Comparison of ENCODE assay signal across 20 cellular contexts in genomic region chr6:89716532-89716931, GRCh38.
DNase-seq lines count a peak whose midpoint lies in the region; ATAC-seq and TF ChIP-seq lines count a peak whose summit lies in the region.
"Had no signal": no experiment of that assay in that cellular context is flagged by ENCODE, and none has a peak within 500 bp of the region (broad histone marks: within the 10 kb centered on the region; RNA-seq: fewer than 3 reads in every experiment).

No MANE protein-coding gene starts in this region.

- DNase-seq in heart left ventricle (peak in 1 of 5 donors; percentile 35), left ventricle myocardium inferior (no peak), HFFc6 (no peak), pons (ENCODE audit: low spot score) (peak; percentile 8), 8988T (no peak), NOMO-1 treated with dmso at 0.1 percent for 144 hours (lab: John Stamatoyannopoulos, UW; ENCODE audit: unreplicated experiment) (no peak)
- DNase-seq: CD4-positive, CD25-positive, alpha-beta regulatory T cell; CD8-positive, alpha-beta memory T cell; COR-L47; DMS 273 treated with DMSO at 0.1 percent for 48 hours; DMS53; DND-41; EL; GM23248; HCEC 1CT; IMR-90 had no signal

- no peak overlapping the region for H3K4me3 Mint-ChIP-seq in HFFc6
- H3K4me3 Mint-ChIP-seq: B cell; CD4-positive, CD25-positive, alpha-beta regulatory T cell; CD8-positive, alpha-beta memory T cell had no signal

- peak in 3 of 4 donors; percentile 44 to 59 (median 59) for ATAC-seq in heart left ventricle
- ATAC-seq in esophagus mucosa = peak; percentile 41
- ATAC-seq: GM12878 had no signal

- H3K27ac Mint-ChIP-seq in HFFc6 = no peak overlapping the region
- H3K27ac Mint-ChIP-seq: B cell; CD4-positive, CD25-positive, alpha-beta regulatory T cell; CD8-positive, alpha-beta memory T cell had no signal

- WGBS in heart left ventricle, 4 donors = 72 to 85% (median 83%) methylated on average over 3 of the region's 3 CpGs

- no peaks in the 10 kb centered on the region for H3K4me1 ChIP-seq in heart left ventricle
- H3K4me1 ChIP-seq in left ventricle myocardium inferior = no peaks in the 10 kb centered on the region
- H3K4me1 ChIP-seq: BLaER1 treated with 17β-estradiol and CSF1 and Interleukin-3, amounts not matched to agents 10 nM and 100 nM had no signal

- H3K27me3 Mint-ChIP-seq in HFFc6 (ENCODE audit: insufficient read depth) = no peaks in the 10 kb centered on the region; the same call in 1 of the 2 replicates
- H3K27me3 Mint-ChIP-seq: B cell; CD4-positive, CD25-positive, alpha-beta regulatory T cell; CD8-positive, alpha-beta memory T cell had no signal

- intact Hi-C loops in heart left ventricle (cut with DNase I) = no loop called here
- intact Hi-C loops in left ventricle myocardium inferior (cut with micrococcal nuclease) = no loop called here

- H3K4me3 ChIP-seq in heart left ventricle (no peak overlapping the region), left ventricle myocardium inferior (no peak overlapping the region)
- H3K4me3 ChIP-seq: BLaER1 treated with 17β-estradiol and CSF1 and Interleukin-3, amounts not matched to agents 10 nM and 100 nM; GM12878; GM23248 had no signal

- no peaks in the 10 kb centered on the region for H3K4me1 Mint-ChIP-seq in HFFc6 (ENCODE audit: low read depth)
- H3K4me1 Mint-ChIP-seq: B cell; CD8-positive, alpha-beta memory T cell had no signal

- H3K27me3 ChIP-seq in heart left ventricle (no peaks in the 10 kb centered on the region), left ventricle myocardium inferior (ENCODE audit: low read depth) (no peaks in the 10 kb centered on the region)
- H3K27me3 ChIP-seq: BLaER1 treated with 17β-estradiol and CSF1 and Interleukin-3, amounts not matched to agents 10 nM and 100 nM had no signal

- no peak for TF ChIP-seq CTCF in heart left ventricle (IDR thresholded peaks at IDR 0.05)
- TF ChIP-seq CTCF in left ventricle myocardium inferior (IDR thresholded peaks at IDR 0.05; ENCODE audit: borderline replicate concordance) = no peak
- TF ChIP-seq CTCF in HFFc6 (IDR thresholded peaks at IDR 0.05) = 0 out of 2 replicates have a peak, but pooled peaks have one; percentile 1

- no peaks in the 10 kb centered on the region for H3K9me3 Mint-ChIP-seq in HFFc6
- H3K9me3 Mint-ChIP-seq: CD8-positive, alpha-beta memory T cell had no signal

- H3K36me3 Mint-ChIP-seq in HFFc6 (ENCODE audit: low read depth) = peaks cover 26% of the 10 kb centered on the region

- H3K9me3 ChIP-seq in heart left ventricle (no peaks in the 10 kb centered on the region), left ventricle myocardium inferior (replicated peaks) (no peaks in the 10 kb centered on the region)
- H3K9me3 ChIP-seq: BLaER1 treated with 17β-estradiol and CSF1 and Interleukin-3, amounts not matched to agents 10 nM and 100 nM had no signal

- H3K36me3 ChIP-seq in heart left ventricle (peaks cover 0 to 100% (median 86%) of the 10 kb centered on the region in 9 donors), left ventricle myocardium inferior (peaks cover 100% of the 10 kb centered on the region)

- no peak for TF ChIP-seq POLR2A in heart left ventricle (IDR thresholded peaks at IDR 0.05)

- H3K27ac ChIP-seq in heart left ventricle (no peak overlapping the region), left ventricle myocardium inferior (replicated peaks) (no peak overlapping the region)
- H3K27ac ChIP-seq: BLaER1 treated with 17β-estradiol and CSF1 and Interleukin-3, amounts not matched to agents 10 nM and 100 nM; GM23248 had no signal
